Comparison of ENCODE assay signal across 19 cellular contexts in genomic region chr17:78525511-78526160, GRCh38. TPM values are rescaled to one million over a fixed set of nuclear protein-coding genes. Genes with fewer than 3 reads are reported as not detected.
DNase-seq lines count a peak whose midpoint lies in the region; ATAC-seq and TF ChIP-seq lines count a peak whose summit lies in the region.
"Had no signal": no experiment of that assay in that cellular context is flagged by ENCODE, and none has a peak within 500 bp of the region (broad histone marks: within the 10 kb centered on the region; RNA-seq: fewer than 3 reads in every experiment).

No MANE protein-coding gene starts in this region.

- no peak overlapping the region for H2BK12ac ChIP-seq in H9 (ENCODE audit: insufficient read length, low read depth, low read length)

- H3K36me3 ChIP-seq in RWPE2 (ENCODE audit: low read depth) (no peaks in the 10 kb centered on the region), stomach (no peaks in the 10 kb centered on the region)
- H3K36me3 ChIP-seq: Peyer's patch had no signal

- no peak overlapping the region for H3K9ac ChIP-seq in H9 (ENCODE audit: extremely low read depth, insufficient read length, low read length)

- H3K23me2 ChIP-seq in H9 (ENCODE audit: insufficient read length, low read depth, low read length, poor library complexity, severe bottlenecking): no peaks in the 10 kb centered on the region

- no peak overlapping the region for H2BK120ac ChIP-seq in H9 (ENCODE audit: low read depth, low read length, poor library complexity, severe bottlenecking)

- no peak overlapping the region for H3K18ac ChIP-seq in H9 (ENCODE audit: insufficient read length, low read depth, low read length)

- no peak overlapping the region for H2BK15ac ChIP-seq in H9 (ENCODE audit: low read depth, low read length)

- H4K20me1 ChIP-seq in H9 (ENCODE audit: control insufficient read depth, insufficient read depth, insufficient read length): no peaks in the 10 kb centered on the region

- H3K27me3 ChIP-seq in H9 (ENCODE audit: insufficient read depth, low read length) (no peaks in the 10 kb centered on the region), RWPE2 (ENCODE audit: insufficient read depth, poor library complexity, severe bottlenecking) (no peaks in the 10 kb centered on the region), stomach (peaks cover 0 to 4% (median 0%) of the 10 kb centered on the region in 3 donors)
- H3K27me3 ChIP-seq: Peyer's patch had no signal

- TF ChIP-seq POLR2A in stomach (IDR thresholded peaks at IDR 0.05): no peak

- H3K9me3 Mint-ChIP-seq in H9: no peaks in the 10 kb centered on the region
- H3K9me3 Mint-ChIP-seq: CD8-positive, alpha-beta memory T cell had no signal

- no peak overlapping the region for H3K14ac ChIP-seq in H9 (ENCODE audit: insufficient read depth, low read length)

- no peak overlapping the region for H4K5ac ChIP-seq in H9 (ENCODE audit: insufficient read length, low read depth, low read length)

- no peak overlapping the region for H3K23ac ChIP-seq in H9 (ENCODE audit: insufficient read length, low read depth, low read length)

- H3K27ac ChIP-seq in H9 (ENCODE audit: insufficient read length, low read depth, low read length) (no peak overlapping the region), RWPE2 (ENCODE audit: poor library complexity, severe bottlenecking) (no peak overlapping the region), stomach (no peak overlapping the region)
- H3K27ac ChIP-seq: C4-2B, Peyer's patch had no signal

- H4K91ac ChIP-seq in H9 (ENCODE audit: insufficient read length, low read depth, low read length): no peak overlapping the region

- no peak overlapping the region for H2BK5ac ChIP-seq in H9 (ENCODE audit: insufficient read length, low read length)

- H3K4me1 ChIP-seq in H9 (ENCODE audit: insufficient read depth, low read length): no peaks in the 10 kb centered on the region
- H3K4me1 ChIP-seq in RWPE2 (ENCODE audit: insufficient read depth, poor library complexity, severe bottlenecking): peaks cover 5% of the 10 kb centered on the region
- peaks cover 0 to 4% (median 0%) of the 10 kb centered on the region in 4 donors for H3K4me1 ChIP-seq in stomach
- H3K4me1 ChIP-seq: Peyer's patch had no signal

- no peak overlapping the region for H3T11ph ChIP-seq in H9 (ENCODE audit: low read length)

- H3K79me2 ChIP-seq in H9 (ENCODE audit: insufficient read depth, low read length): no peaks in the 10 kb centered on the region

- H2AK5ac ChIP-seq in H9 (ENCODE audit: insufficient read length, low read length): no peak overlapping the region

- peaks cover 6 to 13% of the 10 kb centered on the region in 2 experiments for H3K4me1 Mint-ChIP-seq in H9
- H3K4me1 Mint-ChIP-seq: CD8-positive, alpha-beta memory T cell had no signal

- H2BK20ac ChIP-seq in H9 (ENCODE audit: low read depth, low read length, poor library complexity, severe bottlenecking): no peak overlapping the region

- no peak for TF ChIP-seq CTCF in H9 (conservative IDR thresholded peaks at IDR 0.05)
- TF ChIP-seq CTCF in RWPE2 (IDR thresholded peaks at IDR 0.05; ENCODE audit: poor library complexity, severe bottlenecking): no peak
- TF ChIP-seq CTCF in stomach (IDR thresholded peaks at IDR 0.05): no peak

- no peak for DNase-seq in H9
- peak; percentile 42 for DNase-seq in RWPE2 (ENCODE audit: low spot score)
- DNase-seq in posterior vena cava (ENCODE audit: low spot score): peak; percentile 57
- no peak for DNase-seq in stomach
- DNase-seq: Calu3; CD8-positive, alpha-beta memory T cell; KG1; NCI-H1092 treated with DMSO at 0.1 percent for 48 hours; NCI-H146; NCI-H2029 treated with DMSO at 0.1 percent for 48 hours; NCI-H2171; NCI-H345; NCI-H774; Peyer's patch had no signal

- intact Hi-C loops in posterior vena cava (cut with DNase I): no loop called here
- intact Hi-C loops in stomach (cut with DNase I; ENCODE audit: low total_unique reads): no loop called here

- H4K8ac ChIP-seq in H9 (replicated peaks; ENCODE audit: insufficient read length, low read depth, low read length): no peak overlapping the region

- H3K4ac ChIP-seq in H9 (ENCODE audit: low read depth, low read length): no peak overlapping the region

- H2AFZ ChIP-seq in H9 (ENCODE audit: low read length): no peak overlapping the region

- H3K9me3 ChIP-seq in H9 (ENCODE audit: control insufficient read depth, low read depth, low read length) (no peaks in the 10 kb centered on the region), RWPE2 (ENCODE audit: severe bottlenecking) (no peaks in the 10 kb centered on the region), stomach (no peaks in the 10 kb centered on the region)
- H3K9me3 ChIP-seq: Peyer's patch had no signal

- ATAC-seq in RWPE2 (ENCODE audit: low read depth) (no peak), esophagus mucosa (peak; percentile 7), GM18511 (IDR thresholded peaks at IDR 0.05; ENCODE audit: unreplicated experiment) (no peak), HG03354 (IDR thresholded peaks at IDR 0.05; ENCODE audit: poor library complexity, severe bottlenecking, unreplicated experiment) (no peak)

- H3K79me1 ChIP-seq in H9 (ENCODE audit: insufficient read depth, low read depth, low read length, poor library complexity, severe bottlenecking): no peaks in the 10 kb centered on the region

- H3K4me3 ChIP-seq in RWPE2 (ENCODE audit: severe bottlenecking) (no peak overlapping the region), stomach (no peak overlapping the region)
- H3K4me3 ChIP-seq: Peyer's patch had no signal

- H3K27me3 Mint-ChIP-seq in H9 (ENCODE audit: low read depth): peaks cover 5% of the 10 kb centered on the region

- H3K4me3 Mint-ChIP-seq in H9: no peak overlapping the region
- H3K4me3 Mint-ChIP-seq: CD8-positive, alpha-beta memory T cell had no signal

- no peaks in the 10 kb centered on the region; a peak in 1 of 7 replicates for H3K36me3 Mint-ChIP-seq in H9 (ENCODE audit: insufficient read depth in 1 of 3, low read depth in 3 of 3)
- H3K36me3 Mint-ChIP-seq: CD8-positive, alpha-beta memory T cell had no signal

- peak overlapping the region in 2 of 3 experiments; percentile 73 to 74; a peak in 2 of 7 replicates for H3K27ac Mint-ChIP-seq in H9
- H3K27ac Mint-ChIP-seq: CD8-positive, alpha-beta memory T cell had no signal

- TF ChIP-seq EP300 in stomach (IDR thresholded peaks at IDR 0.05): no peak

- H3K4me2 ChIP-seq in H9 (ENCODE audit: insufficient read depth, insufficient read length, low read length): no peak overlapping the region

- no CpG with 5 or more reads among the region's 17 CpGs for WGBS in H9 (ENCODE audit: extremely low coverage, insufficient read length, low lambda C conversion rate)
- WGBS in stomach, 5 donors: 85 to 90% (median 88%) methylated on average over 13 to 17 of the region's 17 CpGs

- no peak overlapping the region for H3K56ac ChIP-seq in H9 (ENCODE audit: insufficient read length, low read depth, low read length)

RNA-seq across cellular contexts. Expression of gene DNAH17, which starts 51.6 kb away (rescaled TPM):
- total RNA-seq in H9 (2021): 0.13 and 0.33 TPM in 2 replicates
- 0.12 TPM for total RNA-seq in esophagus mucosa
- total RNA-seq in posterior vena cava: under 1 TPM in 1 of 2 donors, not detected in 1; 0.10 TPM
- 1 to 10 TPM in 1 of 5 donors, under 1 TPM in 1, not detected in 3; 0.45 to 2.4 TPM for total RNA-seq in stomach
- polyA plus RNA-seq in stomach: under 1 TPM in 1 of 3 donors, not detected in 2; 0.03 TPM
- total RNA-seq: HT-29 had no signal
- polyA plus RNA-seq: CD8-positive, alpha-beta memory T cell had no signal

Comparison
In these comparisons a context has a peak if more than half of its experiments do, and no peak if none do; other contexts are left out.
1. DNase-seq: peak in RWPE2 (single experiment) and posterior vena cava (single experiment); none in H9 (single experiment) and stomach (single experiment).